ENCODE assay signal across 8 cellular contexts in the genomic region with DNA sequence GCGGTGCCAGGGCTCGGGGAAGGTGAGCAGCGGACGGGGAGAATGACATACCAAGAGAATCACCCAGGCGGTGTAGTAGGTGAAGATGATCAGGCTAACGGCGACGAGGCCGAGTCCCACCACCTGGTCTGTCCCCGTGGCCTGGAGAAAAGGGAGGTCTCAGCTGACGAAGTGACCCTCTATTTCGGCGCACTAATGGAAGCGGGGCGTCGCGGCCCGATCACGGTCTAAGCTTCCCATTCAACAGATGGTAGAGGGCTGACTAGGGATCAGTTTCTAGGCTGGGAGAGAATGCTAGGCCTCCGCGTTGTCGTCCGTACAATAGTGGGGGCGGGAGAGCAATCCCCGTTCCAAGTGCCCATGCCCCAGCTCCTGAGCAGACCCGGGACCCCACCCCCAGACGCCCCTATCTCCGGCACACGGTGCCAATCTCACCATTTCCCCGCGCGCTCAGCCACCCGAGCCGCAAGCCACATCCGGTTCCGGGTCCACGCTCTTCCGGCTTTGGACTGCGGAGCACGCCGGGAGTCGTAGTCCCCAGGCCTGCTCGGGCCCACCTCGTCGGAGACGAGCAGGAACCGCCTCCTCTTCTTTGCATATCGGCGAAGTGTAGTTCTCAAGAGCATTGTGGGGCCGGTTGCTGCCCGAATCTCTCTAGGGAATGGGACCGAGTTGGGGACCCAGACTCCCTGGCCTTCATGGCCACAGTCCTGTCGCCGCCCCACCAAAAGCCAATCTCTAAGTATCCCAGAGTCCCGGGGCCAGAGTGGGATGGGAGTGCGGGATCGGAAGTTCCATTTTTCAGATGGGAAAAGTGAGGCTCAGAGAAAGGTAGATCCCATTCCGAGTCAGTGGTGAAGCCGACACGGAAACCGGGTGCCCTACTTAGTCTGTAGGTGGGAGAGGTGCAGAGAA. TPM values are rescaled to one million over a fixed set of nuclear protein-coding genes. Genes with fewer than 3 reads are reported as not detected.
DNase-seq lines count a peak whose midpoint lies in the region; ATAC-seq and TF ChIP-seq lines count a peak whose summit lies in the region.

A gene with protein sequence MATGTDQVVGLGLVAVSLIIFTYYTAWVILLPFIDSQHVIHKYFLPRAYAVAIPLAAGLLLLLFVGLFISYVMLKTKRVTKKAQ (minus strand): TSS at position 472 of the 915 bp plus-strand sequence. CDS start 34 bp downstream, at position 438.

- POLR2A ChIA-PET in PC-9 (lab: Charles Lee; ENCODE audit: unreplicated experiment): interaction anchor here (0.7 kb wide), 1 partner anchor 98 kb away, joined by 3 read pairs; no protein-coding TSS in a partner anchor

- peak within 1 kb of the TSS; percentile 92 for H3K4me2 ChIP-seq in PC-9

- H4K20me1 ChIP-seq in PC-9 (ENCODE audit: insufficient read depth): peaks cover 5% of the 10 kb centered on the region; the same call in 1 of the 2 replicates

- H3K4me3 ChIP-seq in HUES48 (ENCODE audit: low read depth, low read length) (peak within 1 kb of the TSS; percentile 89), PC-9 (peak within 1 kb of the TSS; percentile 83), esophagus muscularis mucosa (peak within 1 kb of the TSS; percentile 67 to 88 (median 79)), muscle layer of colon (ENCODE audit: low read depth in 1 of 2, low read length in 2 of 2) (peak within 1 kb of the TSS; percentile 82 to 90)

- BruUV-seq in Calu3 (replicated peaks; lab: Mats Ljungman, UMichigan) (TSS peak; percentile 61), PC-9 (replicated peaks; lab: Mats Ljungman, UMichigan) (no TSS peak)

- DNase-seq in Calu3 (peak; percentile 65), PC-9 (peak; percentile 74 to 77), esophagus muscularis mucosa (ENCODE audit: extremely low spot score) (peak; percentile 95)
- DNase-seq in activated T-cell treated with anti-CD3 and anti-CD28 coated beads, Interleukin-2, amount 50 U/mL, for 24 hours: peak; percentile 87
- peak; percentile 89 for DNase-seq in stimulated activated CD8-positive, alpha-beta memory T cell treated with anti-CD3 and anti-CD28 coated beads, Interleukin-4, amount 100 ng/mL, for 48 hours

- H2AFZ ChIP-seq in PC-9: peak within 1 kb of the TSS; percentile 85

- peak within 1 kb of the TSS; percentile 97 for H3K27ac Mint-ChIP-seq in Calu3 (ENCODE audit: unreplicated experiment)
- peak within 1 kb of the TSS; percentile 94 for H3K27ac Mint-ChIP-seq in activated T-cell treated with anti-CD3 and anti-CD28 coated beads, Interleukin-2, amount 50 U/mL, for 24 hours

- H3K9me3 Mint-ChIP-seq in Calu3 (ENCODE audit: low read depth, unreplicated experiment): no peaks in the 10 kb centered on the region
- H3K9me3 Mint-ChIP-seq in activated T-cell treated with anti-CD3 and anti-CD28 coated beads, Interleukin-2, amount 50 U/mL, for 24 hours: no peaks in the 10 kb centered on the region

- H3K79me2 ChIP-seq in PC-9 (ENCODE audit: low read depth): peaks cover 30% of the 10 kb centered on the region

- H3K9me3 ChIP-seq in HUES48 (ENCODE audit: control insufficient read depth, insufficient read depth, low read length): no peaks in the 10 kb centered on the region
- H3K9me3 ChIP-seq in PC-9 (ENCODE audit: insufficient read depth, low read depth): no peaks in the 10 kb centered on the region
- no peaks in the 10 kb centered on the region for H3K9me3 ChIP-seq in esophagus muscularis mucosa
- H3K9me3 ChIP-seq in muscle layer of colon (ENCODE audit: low read length): no peaks in the 10 kb centered on the region

- H3K4me3 Mint-ChIP-seq in Calu3 (ENCODE audit: low read depth, unreplicated experiment): peak within 1 kb of the TSS; percentile 98
- H3K4me3 Mint-ChIP-seq in activated T-cell treated with anti-CD3 and anti-CD28 coated beads, Interleukin-2, amount 50 U/mL, for 24 hours: peak within 1 kb of the TSS; percentile 93

- no peak for TF ChIP-seq EP300 in esophagus muscularis mucosa (IDR thresholded peaks at IDR 0.05)

- H3K36me3 Mint-ChIP-seq in Calu3 (ENCODE audit: insufficient read depth, unreplicated experiment): peaks cover 69% of the 10 kb centered on the region
- H3K36me3 Mint-ChIP-seq in activated T-cell treated with anti-CD3 and anti-CD28 coated beads, Interleukin-2, amount 50 U/mL, for 24 hours (ENCODE audit: low read depth): peaks cover 83% of the 10 kb centered on the region

- peak within 1 kb of the TSS; percentile 71 for H3K9ac ChIP-seq in HUES48 (ENCODE audit: low read depth, low read length)
- peak within 1 kb of the TSS; percentile 75 for H3K9ac ChIP-seq in muscle layer of colon (ENCODE audit: low read length)

- H3K36me3 ChIP-seq in HUES48 (ENCODE audit: control insufficient read depth, insufficient read depth, low read length) (peaks cover 33% of the 10 kb centered on the region), PC-9 (ENCODE audit: low read depth) (peaks cover 11% of the 10 kb centered on the region; the same call in 1 of the 2 replicates), esophagus muscularis mucosa (peaks cover 0 to 38% (median 27%) of the 10 kb centered on the region in 4 donors), muscle layer of colon (ENCODE audit: insufficient read depth, low read length) (peaks cover 15% of the 10 kb centered on the region)

- H3F3A ChIP-seq in PC-9 (ENCODE audit: insufficient read depth, low read depth): peaks cover 48% of the 10 kb centered on the region

- CTCF ChIA-PET in Calu3 (lab: Charles Lee): interaction anchor here (0.5 kb wide), 1 partner anchor 96 kb away, joined by 3 read pairs; no protein-coding TSS in a partner anchor
- CTCF ChIA-PET in PC-9 (lab: Charles Lee): interaction anchor here (0.6 kb wide), 1 partner anchor 562 kb away, joined by 3 read pairs; no protein-coding TSS in a partner anchor

- TF ChIP-seq CTCF in Calu3 (IDR thresholded peaks at IDR 0.05; ENCODE audit: unreplicated experiment): no peak
- TF ChIP-seq CTCF in PC-9 (conservative IDR thresholded peaks at IDR 0.05): no peak
- peak in 1 of 3 experiments; percentile 12 for TF ChIP-seq CTCF in esophagus muscularis mucosa (IDR thresholded peaks at IDR 0.05)

- H3K27ac ChIP-seq in HUES48 (ENCODE audit: low read depth, low read length) (peak within 1 kb of the TSS; percentile 58), PC-9 (peak within 1 kb of the TSS; percentile 25; the same call in 1 of the 2 replicates), esophagus muscularis mucosa (replicated peaks in 1 of 4) (peak within 1 kb of the TSS; percentile 50 to 73 (median 67)), muscle layer of colon (ENCODE audit: low read depth, low read length) (peak within 1 kb of the TSS; percentile 65)

- ATAC-seq in GM21381 (IDR thresholded peaks at IDR 0.05; ENCODE audit: unreplicated experiment): peak; percentile 92

- no peaks in the 10 kb centered on the region for H3K27me3 ChIP-seq in HUES48 (ENCODE audit: control insufficient read depth, insufficient read depth, low read length)
- no peaks in the 10 kb centered on the region for H3K27me3 ChIP-seq in PC-9 (ENCODE audit: insufficient read depth, low read depth)
- H3K27me3 ChIP-seq in esophagus muscularis mucosa: no peaks in the 10 kb centered on the region
- H3K27me3 ChIP-seq in muscle layer of colon (ENCODE audit: control insufficient read depth in 1 of 2, insufficient read depth in 2 of 2, low read length in 2 of 2): no peaks in the 10 kb centered on the region

- peaks cover 10% of the 10 kb centered on the region for H3K4me1 ChIP-seq in HUES48 (ENCODE audit: control insufficient read depth, insufficient read depth, low read length)
- H3K4me1 ChIP-seq in PC-9 (replicated peaks; ENCODE audit: insufficient read depth): peaks cover 17% of the 10 kb centered on the region
- peaks cover 28 to 50% (median 43%) of the 10 kb centered on the region in 4 donors for H3K4me1 ChIP-seq in esophagus muscularis mucosa
- peaks cover 39% of the 10 kb centered on the region for H3K4me1 ChIP-seq in muscle layer of colon (ENCODE audit: insufficient read depth, low read length)

- intact Hi-C loops in Calu3 (cut with micrococcal nuclease; ENCODE audit: unreplicated experiment): no loop called here
- intact Hi-C loops in PC-9 (cut with micrococcal nuclease; ENCODE audit: unreplicated experiment): loop anchor here (2.0 kb wide), 2 partner anchors 17 to 161 kb away; no protein-coding TSS in a partner anchor
- intact Hi-C loops in esophagus muscularis mucosa (cut with DNase I): no loop called here

- H3K9me2 ChIP-seq in PC-9 (ENCODE audit: insufficient read depth): no peaks in the 10 kb centered on the region

- H3K27me3 Mint-ChIP-seq in Calu3 (ENCODE audit: unreplicated experiment): no peaks in the 10 kb centered on the region
- H3K27me3 Mint-ChIP-seq in activated T-cell treated with anti-CD3 and anti-CD28 coated beads, Interleukin-2, amount 50 U/mL, for 24 hours: no peaks in the 10 kb centered on the region

- peaks cover 37% of the 10 kb centered on the region for H3K4me1 Mint-ChIP-seq in Calu3 (ENCODE audit: low read depth, unreplicated experiment)
- peaks cover 46% of the 10 kb centered on the region for H3K4me1 Mint-ChIP-seq in activated T-cell treated with anti-CD3 and anti-CD28 coated beads, Interleukin-2, amount 50 U/mL, for 24 hours (ENCODE audit: low read depth)

- peak; percentile 27 for TF ChIP-seq POLR2A in esophagus muscularis mucosa (IDR thresholded peaks at IDR 0.05; ENCODE audit: low read depth)

- WGBS in esophagus muscularis mucosa: 13% methylated on average over 23 of the region's 61 CpGs

RNA-seq across cellular contexts. Expression of the gene that starts here (rescaled TPM):
- total RNA-seq in Calu3 (2022): 31.5 and 39.9 TPM in 2 replicates
- total RNA-seq in PC-9 (2021): 65.5 and 79.4 TPM in 2 replicates
- total RNA-seq in esophagus muscularis mucosa: 10 to 100 TPM in 1 of 4 donors, 1 to 10 TPM in 3; 6.6 to 13.3 (median 8.5) TPM

Comparison
In these comparisons a context has a peak if more than half of its experiments do, and no peak if none do; other contexts are left out.
1. Peak in every context shown above with its lines: DNase-seq, ATAC-seq, H3K4me3 ChIP-seq and H3K27ac ChIP-seq.